In the genomic region with DNA sequence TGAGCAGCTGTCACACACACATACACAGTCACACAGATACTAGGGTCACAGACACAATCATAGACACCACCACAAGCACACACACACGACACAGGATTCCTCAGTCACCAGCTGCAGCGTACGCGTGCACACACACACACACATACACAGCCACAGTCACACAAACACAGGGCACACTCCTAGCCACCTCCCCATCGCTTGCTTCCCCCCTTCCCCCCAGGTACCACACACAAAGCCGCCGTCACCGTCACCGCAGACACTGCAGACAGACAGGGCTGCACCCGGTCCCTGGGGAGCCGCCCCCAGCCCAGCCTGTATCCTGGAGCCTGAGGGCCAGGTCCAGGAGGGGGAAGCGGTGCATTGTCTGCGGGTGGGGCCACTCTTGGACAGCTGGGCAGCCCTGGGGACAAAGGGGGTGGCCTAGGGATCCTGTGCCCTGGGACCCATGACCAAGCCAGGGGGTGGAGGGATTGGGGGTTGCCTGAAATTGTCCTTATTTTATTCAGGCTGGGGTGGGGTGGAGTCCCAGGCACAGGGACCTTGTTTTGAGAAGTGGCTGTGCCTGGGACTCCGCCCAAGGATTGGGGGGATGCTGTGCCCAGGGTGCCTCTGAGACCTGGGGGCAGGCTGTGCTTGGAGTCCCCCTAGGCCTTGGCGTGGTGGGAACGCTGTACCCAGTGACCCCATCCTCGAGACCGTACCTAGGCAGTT, we compare ENCODE assay signal across 1 cellular context.
TF ChIP-seq lines count a peak whose summit lies in the region.

No MANE protein-coding gene starts in this region.

TF ChIP-seq in K562, 482 proteins besides CTCF, POLR2A, EP300 and RAD21 (continued from another document and continues in another):
- TF ChIP-seq, protein P1, sequence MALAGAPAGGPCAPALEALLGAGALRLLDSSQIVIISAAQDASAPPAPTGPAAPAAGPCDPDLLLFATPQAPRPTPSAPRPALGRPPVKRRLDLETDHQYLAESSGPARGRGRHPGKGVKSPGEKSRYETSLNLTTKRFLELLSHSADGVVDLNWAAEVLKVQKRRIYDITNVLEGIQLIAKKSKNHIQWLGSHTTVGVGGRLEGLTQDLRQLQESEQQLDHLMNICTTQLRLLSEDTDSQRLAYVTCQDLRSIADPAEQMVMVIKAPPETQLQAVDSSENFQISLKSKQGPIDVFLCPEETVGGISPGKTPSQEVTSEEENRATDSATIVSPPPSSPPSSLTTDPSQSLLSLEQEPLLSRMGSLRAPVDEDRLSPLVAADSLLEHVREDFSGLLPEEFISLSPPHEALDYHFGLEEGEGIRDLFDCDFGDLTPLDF (CRISPR knock-in tag; IDR thresholded peaks at IDR 0.05) = no peak
- TF ChIP-seq ZNF436 (CRISPR knock-in tag; IDR thresholded peaks at IDR 0.05) (no peak), POLR2B (IDR thresholded peaks at IDR 0.05; ENCODE audit: low read depth, partially characterized antibody) (peak; percentile 50), MEF2D (tag; conservative IDR thresholded peaks at IDR 0.05; ENCODE audit: low read depth) (no peak), SMAD4 (CRISPR knock-in tag; conservative IDR thresholded peaks at IDR 0.05) (peak; percentile 49), SREBF2 (CRISPR knock-in tag; IDR thresholded peaks at IDR 0.05) (no peak), ZFP36 (IDR thresholded peaks at IDR 0.05; ENCODE audit: low read depth, low read length, partially characterized antibody) (no peak), ZNF165 (CRISPR knock-in tag; IDR thresholded peaks at IDR 0.05; ENCODE audit: borderline replicate concordance) (no peak), JUNB (CRISPR knock-in tag; conservative IDR thresholded peaks at IDR 0.05) (no peak), SMAD3 (CRISPR knock-in tag; conservative IDR thresholded peaks at IDR 0.05) (no peak), HMG20A (CRISPR knock-in tag; conservative IDR thresholded peaks at IDR 0.05) (no peak), NFATC3 (IDR thresholded peaks at IDR 0.05) (no peak), ILK (tag; IDR thresholded peaks at IDR 0.05; ENCODE audit: borderline replicate concordance, low read depth) (no peak), POLR2AphosphoS5 (IDR thresholded peaks at IDR 0.05; ENCODE audit: control insufficient read depth, insufficient read depth, low read depth, low read length) (no peak), SMARCB1 (IDR thresholded peaks at IDR 0.05; ENCODE audit: insufficient read length, low read depth) (no peak)
- TF ChIP-seq, protein P2, sequence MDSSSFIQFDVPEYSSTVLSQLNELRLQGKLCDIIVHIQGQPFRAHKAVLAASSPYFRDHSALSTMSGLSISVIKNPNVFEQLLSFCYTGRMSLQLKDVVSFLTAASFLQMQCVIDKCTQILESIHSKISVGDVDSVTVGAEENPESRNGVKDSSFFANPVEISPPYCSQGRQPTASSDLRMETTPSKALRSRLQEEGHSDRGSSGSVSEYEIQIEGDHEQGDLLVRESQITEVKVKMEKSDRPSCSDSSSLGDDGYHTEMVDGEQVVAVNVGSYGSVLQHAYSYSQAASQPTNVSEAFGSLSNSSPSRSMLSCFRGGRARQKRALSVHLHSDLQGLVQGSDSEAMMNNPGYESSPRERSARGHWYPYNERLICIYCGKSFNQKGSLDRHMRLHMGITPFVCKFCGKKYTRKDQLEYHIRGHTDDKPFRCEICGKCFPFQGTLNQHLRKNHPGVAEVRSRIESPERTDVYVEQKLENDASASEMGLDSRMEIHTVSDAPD (CRISPR knock-in tag; IDR thresholded peaks at IDR 0.05) = no peak
- TF ChIP-seq, protein P3, sequence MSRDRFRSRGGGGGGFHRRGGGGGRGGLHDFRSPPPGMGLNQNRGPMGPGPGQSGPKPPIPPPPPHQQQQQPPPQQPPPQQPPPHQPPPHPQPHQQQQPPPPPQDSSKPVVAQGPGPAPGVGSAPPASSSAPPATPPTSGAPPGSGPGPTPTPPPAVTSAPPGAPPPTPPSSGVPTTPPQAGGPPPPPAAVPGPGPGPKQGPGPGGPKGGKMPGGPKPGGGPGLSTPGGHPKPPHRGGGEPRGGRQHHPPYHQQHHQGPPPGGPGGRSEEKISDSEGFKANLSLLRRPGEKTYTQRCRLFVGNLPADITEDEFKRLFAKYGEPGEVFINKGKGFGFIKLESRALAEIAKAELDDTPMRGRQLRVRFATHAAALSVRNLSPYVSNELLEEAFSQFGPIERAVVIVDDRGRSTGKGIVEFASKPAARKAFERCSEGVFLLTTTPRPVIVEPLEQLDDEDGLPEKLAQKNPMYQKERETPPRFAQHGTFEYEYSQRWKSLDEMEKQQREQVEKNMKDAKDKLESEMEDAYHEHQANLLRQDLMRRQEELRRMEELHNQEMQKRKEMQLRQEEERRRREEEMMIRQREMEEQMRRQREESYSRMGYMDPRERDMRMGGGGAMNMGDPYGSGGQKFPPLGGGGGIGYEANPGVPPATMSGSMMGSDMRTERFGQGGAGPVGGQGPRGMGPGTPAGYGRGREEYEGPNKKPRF (IDR thresholded peaks at IDR 0.05; ENCODE audit: low read depth, low read length) = no peak
- TF ChIP-seq, protein P4, sequence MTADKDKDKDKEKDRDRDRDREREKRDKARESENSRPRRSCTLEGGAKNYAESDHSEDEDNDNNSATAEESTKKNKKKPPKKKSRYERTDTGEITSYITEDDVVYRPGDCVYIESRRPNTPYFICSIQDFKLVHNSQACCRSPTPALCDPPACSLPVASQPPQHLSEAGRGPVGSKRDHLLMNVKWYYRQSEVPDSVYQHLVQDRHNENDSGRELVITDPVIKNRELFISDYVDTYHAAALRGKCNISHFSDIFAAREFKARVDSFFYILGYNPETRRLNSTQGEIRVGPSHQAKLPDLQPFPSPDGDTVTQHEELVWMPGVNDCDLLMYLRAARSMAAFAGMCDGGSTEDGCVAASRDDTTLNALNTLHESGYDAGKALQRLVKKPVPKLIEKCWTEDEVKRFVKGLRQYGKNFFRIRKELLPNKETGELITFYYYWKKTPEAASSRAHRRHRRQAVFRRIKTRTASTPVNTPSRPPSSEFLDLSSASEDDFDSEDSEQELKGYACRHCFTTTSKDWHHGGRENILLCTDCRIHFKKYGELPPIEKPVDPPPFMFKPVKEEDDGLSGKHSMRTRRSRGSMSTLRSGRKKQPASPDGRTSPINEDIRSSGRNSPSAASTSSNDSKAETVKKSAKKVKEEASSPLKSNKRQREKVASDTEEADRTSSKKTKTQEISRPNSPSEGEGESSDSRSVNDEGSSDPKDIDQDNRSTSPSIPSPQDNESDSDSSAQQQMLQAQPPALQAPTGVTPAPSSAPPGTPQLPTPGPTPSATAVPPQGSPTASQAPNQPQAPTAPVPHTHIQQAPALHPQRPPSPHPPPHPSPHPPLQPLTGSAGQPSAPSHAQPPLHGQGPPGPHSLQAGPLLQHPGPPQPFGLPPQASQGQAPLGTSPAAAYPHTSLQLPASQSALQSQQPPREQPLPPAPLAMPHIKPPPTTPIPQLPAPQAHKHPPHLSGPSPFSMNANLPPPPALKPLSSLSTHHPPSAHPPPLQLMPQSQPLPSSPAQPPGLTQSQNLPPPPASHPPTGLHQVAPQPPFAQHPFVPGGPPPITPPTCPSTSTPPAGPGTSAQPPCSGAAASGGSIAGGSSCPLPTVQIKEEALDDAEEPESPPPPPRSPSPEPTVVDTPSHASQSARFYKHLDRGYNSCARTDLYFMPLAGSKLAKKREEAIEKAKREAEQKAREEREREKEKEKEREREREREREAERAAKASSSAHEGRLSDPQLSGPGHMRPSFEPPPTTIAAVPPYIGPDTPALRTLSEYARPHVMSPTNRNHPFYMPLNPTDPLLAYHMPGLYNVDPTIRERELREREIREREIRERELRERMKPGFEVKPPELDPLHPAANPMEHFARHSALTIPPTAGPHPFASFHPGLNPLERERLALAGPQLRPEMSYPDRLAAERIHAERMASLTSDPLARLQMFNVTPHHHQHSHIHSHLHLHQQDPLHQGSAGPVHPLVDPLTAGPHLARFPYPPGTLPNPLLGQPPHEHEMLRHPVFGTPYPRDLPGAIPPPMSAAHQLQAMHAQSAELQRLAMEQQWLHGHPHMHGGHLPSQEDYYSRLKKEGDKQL (CRISPR knock-in tag; IDR thresholded peaks at IDR 0.05; ENCODE audit: borderline replicate concordance) = no peak
- TF ChIP-seq, protein P5, sequence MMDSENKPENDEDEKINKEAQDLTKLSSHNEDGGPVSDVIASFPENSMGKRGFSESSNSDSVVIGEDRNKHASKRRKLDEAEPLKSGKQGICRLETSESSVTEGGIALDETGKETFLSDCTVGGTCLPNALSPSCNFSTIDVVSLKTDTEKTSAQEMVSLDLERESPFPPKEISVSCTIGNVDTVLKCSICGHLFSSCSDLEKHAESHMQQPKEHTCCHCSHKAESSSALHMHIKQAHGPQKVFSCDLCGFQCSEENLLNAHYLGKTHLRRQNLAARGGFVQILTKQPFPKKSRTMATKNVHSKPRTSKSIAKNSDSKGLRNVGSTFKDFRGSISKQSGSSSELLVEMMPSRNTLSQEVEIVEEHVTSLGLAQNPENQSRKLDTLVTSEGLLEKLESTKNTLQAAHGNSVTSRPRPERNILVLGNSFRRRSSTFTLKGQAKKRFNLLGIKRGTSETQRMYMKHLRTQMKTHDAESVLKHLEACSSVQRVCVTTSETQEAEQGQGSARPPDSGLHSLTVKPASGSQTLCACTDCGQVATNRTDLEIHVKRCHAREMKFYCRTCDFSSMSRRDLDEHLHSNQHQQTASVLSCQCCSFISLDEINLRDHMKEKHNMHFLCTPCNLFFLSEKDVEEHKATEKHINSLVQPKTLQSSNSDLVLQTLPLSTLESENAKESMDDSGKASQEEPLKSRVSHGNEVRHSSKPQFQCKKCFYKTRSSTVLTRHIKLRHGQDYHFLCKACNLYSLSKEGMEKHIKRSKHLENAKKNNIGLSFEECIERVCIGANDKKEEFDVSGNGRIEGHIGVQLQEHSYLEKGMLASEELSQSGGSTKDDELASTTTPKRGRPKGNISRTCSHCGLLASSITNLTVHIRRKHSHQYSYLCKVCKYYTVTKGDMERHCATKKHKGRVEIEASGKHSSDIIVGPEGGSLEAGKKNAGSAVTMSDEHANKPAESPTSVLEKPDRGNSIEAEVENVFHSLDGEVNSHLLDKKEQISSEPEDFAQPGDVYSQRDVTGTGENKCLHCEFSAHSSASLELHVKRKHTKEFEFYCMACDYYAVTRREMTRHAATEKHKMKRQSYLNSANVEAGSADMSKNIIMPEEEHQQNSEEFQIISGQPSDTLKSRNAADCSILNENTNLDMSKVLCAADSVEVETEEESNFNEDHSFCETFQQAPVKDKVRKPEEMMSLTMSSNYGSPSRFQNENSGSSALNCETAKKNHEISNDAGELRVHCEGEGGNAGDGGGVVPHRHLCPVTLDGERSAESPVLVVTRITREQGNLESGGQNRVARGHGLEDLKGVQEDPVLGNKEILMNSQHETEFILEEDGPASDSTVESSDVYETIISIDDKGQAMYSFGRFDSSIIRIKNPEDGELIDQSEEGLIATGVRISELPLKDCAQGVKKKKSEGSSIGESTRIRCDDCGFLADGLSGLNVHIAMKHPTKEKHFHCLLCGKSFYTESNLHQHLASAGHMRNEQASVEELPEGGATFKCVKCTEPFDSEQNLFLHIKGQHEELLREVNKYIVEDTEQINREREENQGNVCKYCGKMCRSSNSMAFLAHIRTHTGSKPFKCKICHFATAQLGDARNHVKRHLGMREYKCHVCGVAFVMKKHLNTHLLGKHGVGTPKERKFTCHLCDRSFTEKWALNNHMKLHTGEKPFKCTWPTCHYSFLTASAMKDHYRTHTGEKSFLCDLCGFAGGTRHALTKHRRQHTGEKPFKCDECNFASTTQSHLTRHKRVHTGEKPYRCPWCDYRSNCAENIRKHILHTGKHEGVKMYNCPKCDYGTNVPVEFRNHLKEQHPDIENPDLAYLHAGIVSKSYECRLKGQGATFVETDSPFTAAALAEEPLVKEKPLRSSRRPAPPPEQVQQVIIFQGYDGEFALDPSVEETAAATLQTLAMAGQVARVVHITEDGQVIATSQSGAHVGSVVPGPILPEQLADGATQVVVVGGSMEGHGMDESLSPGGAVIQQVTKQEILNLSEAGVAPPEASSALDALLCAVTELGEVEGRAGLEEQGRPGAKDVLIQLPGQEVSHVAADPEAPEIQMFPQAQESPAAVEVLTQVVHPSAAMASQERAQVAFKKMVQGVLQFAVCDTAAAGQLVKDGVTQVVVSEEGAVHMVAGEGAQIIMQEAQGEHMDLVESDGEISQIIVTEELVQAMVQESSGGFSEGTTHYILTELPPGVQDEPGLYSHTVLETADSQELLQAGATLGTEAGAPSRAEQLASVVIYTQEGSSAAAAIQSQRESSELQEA (IDR thresholded peaks at IDR 0.05; ENCODE audit: low read depth) = 0 out of 2 replicates have a peak, but pooled peaks have one; percentile 21
